Comparison of ENCODE assay signal across 8 cellular contexts in the genomic region with DNA sequence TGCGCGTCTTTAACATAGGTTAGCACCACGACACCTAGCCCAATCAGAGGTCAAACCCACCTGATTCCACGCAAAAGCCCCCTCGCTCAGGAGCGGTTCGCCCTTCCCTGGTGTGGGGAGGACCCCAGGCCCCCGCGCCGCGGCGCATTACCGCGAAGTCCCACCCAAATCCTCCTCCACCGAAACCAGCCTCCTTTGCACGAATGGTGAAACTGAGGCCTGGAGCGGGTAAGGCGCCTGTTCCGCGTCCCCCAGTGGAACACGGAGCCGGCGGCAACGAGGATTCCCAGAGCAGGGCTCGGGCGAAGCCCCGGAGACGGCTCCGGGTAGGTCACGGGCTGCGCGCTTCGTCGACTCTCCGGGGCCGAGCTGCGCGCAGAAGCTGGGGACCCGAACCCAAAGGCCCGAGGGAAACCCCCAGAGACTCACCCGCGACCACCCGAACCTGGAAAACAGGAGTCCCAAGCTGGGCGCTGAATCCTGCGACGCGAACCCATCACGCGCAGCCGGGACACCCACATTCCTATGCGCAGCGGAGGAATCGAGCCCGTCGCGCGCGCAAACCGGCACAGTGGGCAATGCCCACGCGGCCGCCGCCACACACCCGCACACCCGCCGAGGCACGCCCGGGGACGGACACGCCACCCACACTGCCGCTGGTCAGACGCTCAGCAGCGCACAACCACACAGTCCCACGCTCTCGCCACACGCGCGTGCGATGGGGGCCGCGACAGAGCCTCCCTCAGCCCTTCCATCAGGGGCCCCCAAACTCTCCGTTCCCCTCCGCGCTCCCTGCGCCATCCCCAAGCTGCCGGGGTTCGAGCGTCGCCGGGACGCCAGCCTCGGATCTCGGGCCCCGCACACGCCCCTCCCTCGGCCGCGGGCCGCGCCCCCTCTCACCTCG.
DNase-seq lines count a peak whose midpoint lies in the region; ATAC-seq and TF ChIP-seq lines count a peak whose summit lies in the region.

No MANE protein-coding gene starts in this region.

- H3K27ac ChIP-seq in subcutaneous abdominal adipose tissue (ENCODE audit: low read depth, low read length) (no peak overlapping the region), RWPE1 (no peak overlapping the region)

- no peak for TF ChIP-seq CTCF in GM12865 (IDR thresholded peaks at IDR 0.05; ENCODE audit: insufficient read depth, low read depth, low read length, missing control alignments)
- TF ChIP-seq CTCF in RWPE1 (conservative IDR thresholded peaks at IDR 0.05; ENCODE audit: low read depth): no peak

- H3K9me3 ChIP-seq in adipocyte (ENCODE audit: control insufficient read depth, low read length) (peaks cover 9% of the 10 kb centered on the region), subcutaneous abdominal adipose tissue (ENCODE audit: control insufficient read depth in 5 of 5, low read length in 5 of 5) (peaks cover 0 to 2% (median 0%) of the 10 kb centered on the region in 5 donors)

- H3K27me3 ChIP-seq in adipocyte (replicated peaks; ENCODE audit: control insufficient read depth, insufficient read depth, low read length) (no peaks in the 10 kb centered on the region), subcutaneous abdominal adipose tissue (ENCODE audit: control insufficient read depth in 5 of 5, insufficient read depth in 4 of 5, low read length in 5 of 5) (peaks cover 0 to 19% (median 2%) of the 10 kb centered on the region in 5 donors)

- POLR2A ChIA-PET in RWPE1 (lab: Yijun Ruan, JAX; ENCODE audit: low non-redundant PET): no interaction called here

- peak overlapping the region; percentile 48 for H3K4me3 ChIP-seq in GM12865 (ENCODE audit: low read depth, low read length)
- peak overlapping the region; percentile 85 for H3K4me3 ChIP-seq in adipocyte (ENCODE audit: low read length)
- peak overlapping the region; percentile 57 to 87 (median 74) for H3K4me3 ChIP-seq in subcutaneous abdominal adipose tissue (ENCODE audit: low read depth in 1 of 5, low read length in 5 of 5)

- ATAC-seq in HG02938 (IDR thresholded peaks at IDR 0.05; ENCODE audit: unreplicated experiment): peak; percentile 6

- CTCF ChIA-PET in RWPE1 (lab: Yijun Ruan, JAX): interaction anchor here (0.6 kb wide), 1 partner anchor 15 kb away, joined by 3 read pairs; no protein-coding TSS in a partner anchor

- H3K9ac ChIP-seq in adipocyte (ENCODE audit: low read length) (peak overlapping the region; percentile 79), subcutaneous abdominal adipose tissue (ENCODE audit: low read length in 5 of 5) (peak overlapping the region in 2 of 5 donors; percentile 45 to 64)

- H3K36me3 ChIP-seq in adipocyte (ENCODE audit: control insufficient read depth, insufficient read depth, low read length, severe bottlenecking) (no peaks in the 10 kb centered on the region), subcutaneous abdominal adipose tissue (ENCODE audit: control insufficient read depth in 5 of 5, insufficient read depth in 5 of 5, low read length in 5 of 5) (no peaks in the 10 kb centered on the region)

- peaks cover 32% of the 10 kb centered on the region for H3K4me1 ChIP-seq in adipocyte (ENCODE audit: control insufficient read depth, insufficient read depth, low read length)
- peaks cover 2 to 24% (median 24%) of the 10 kb centered on the region in 5 donors for H3K4me1 ChIP-seq in subcutaneous abdominal adipose tissue (ENCODE audit: control insufficient read depth in 5 of 5, insufficient read depth in 5 of 5, low read length in 5 of 5)

- DNase-seq in GM12865 (ENCODE audit: low read depth) (no peak), adipocyte (ENCODE audit: low read depth) (peak; percentile 67), iris pigment epithelial cell (ENCODE audit: low read depth) (peak; percentile 32), NK-92 (lab: John Stamatoyannopoulos, UW; ENCODE audit: unreplicated experiment) (no peak), cerebellar nuclear complex (lab: John Stamatoyannopoulos, UW) (no peak), RWPE1 (ENCODE audit: low spot score) (no peak)

Comparison
In these comparisons a context has a peak if more than half of its experiments do, and no peak if none do; other contexts are left out.
1. DNase-seq: peak in adipocyte (single experiment) and iris pigment epithelial cell (single experiment); none in GM12865 (single experiment), NK-92 (single experiment), cerebellar nuclear complex (0 of 2) and RWPE1 (single experiment).
2. Peak in every context shown above with its lines, with median percentiles within 50 percentile points of each other: H3K4me3 ChIP-seq.